Comparison of ENCODE assay signal across 8 cellular contexts in the genomic region with DNA sequence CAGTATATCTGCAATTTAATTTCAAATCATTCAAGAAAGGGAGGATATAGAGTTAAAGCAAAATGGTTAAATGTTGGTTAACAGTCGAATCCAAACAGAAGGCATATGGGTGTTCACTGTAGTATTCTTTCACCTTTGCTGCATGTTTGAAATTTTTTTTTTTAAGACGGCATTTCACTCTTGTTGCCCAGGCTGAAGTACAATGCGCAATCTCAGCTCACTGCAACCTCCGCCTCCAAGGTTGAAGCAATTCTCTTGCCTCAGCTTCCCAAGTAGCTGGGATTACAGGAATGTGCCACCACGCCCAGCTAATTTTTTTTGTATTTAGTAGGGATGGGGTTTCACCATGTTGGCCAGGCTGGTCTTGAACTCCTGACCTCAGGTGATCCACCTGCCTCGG. TPM values are rescaled to one million over a fixed set of nuclear protein-coding genes. Genes with fewer than 3 reads are reported as not detected.
DNase-seq lines count a peak whose midpoint lies in the region; ATAC-seq, FAIRE-seq and TF ChIP-seq lines count a peak whose summit lies in the region.
"Not testable (repeated sequence)": the region's sequence is repeated elsewhere in the genome, so short reads cannot be mapped to it uniquely, and the experiment has no call there.

No MANE protein-coding gene starts in this region.

- not testable (repeated sequence) for TF ChIP-seq EP300 in GM12878 (IDR thresholded peaks at IDR 0.05; ENCODE audit: borderline replicate concordance in 1 of 2, control insufficient read depth in 1 of 2, low read depth in 2 of 2, low read length in 2 of 2)

- in situ Hi-C loops in GM12878 (cut with MboI): not testable (repeated sequence)

- FAIRE-seq in GM12878 (lab: Jason Lieb, UNC): not testable (repeated sequence)

- peak overlapping the region; percentile 59 for H3K9ac ChIP-seq in Loucy (ENCODE audit: low read depth, low read length, poor library complexity, severe bottlenecking)
- H3K9ac ChIP-seq in GM12878 (ENCODE audit: control insufficient read depth, insufficient read depth, low read length); iPS-20b (ENCODE audit: low read depth, low read length): not testable (repeated sequence)

- not testable (repeated sequence) for H3K27me3 Mint-ChIP-seq in CD4-positive, alpha-beta memory T cell; T-helper 17 cell; activated naive CD4-positive, alpha-beta T cell treated with anti-CD3 and anti-CD28 coated beads, Interleukin-2, amount 10 ng/mL, durations not matched to agents 7 days and 5 days; neural crest cell (ENCODE audit: low read depth); type B pancreatic cell

- not testable (repeated sequence) for H3K27me3 ChIP-seq in CD4-positive, alpha-beta memory T cell (ENCODE audit: insufficient read depth, low read length); Loucy (ENCODE audit: insufficient read depth, low read length, poor library complexity, severe bottlenecking); GM12878 (replicated peaks in 1 of 2; ENCODE audit: control insufficient read depth in 2 of 2, insufficient read depth in 2 of 2, low read length in 1 of 2); iPS-20b (ENCODE audit: insufficient read depth, low read length)

- SMC1A ChIA-PET in GM12878 (lab: Charles Lee; ENCODE audit: uncharacterized antibody, unreplicated experiment): interaction anchor here (1.3 to 3.4 kb wide), 7 partner anchors 11 to 215 kb away, joined by 3 to 15 read pairs (median 8); no protein-coding TSS in a partner anchor

- H3K27ac Mint-ChIP-seq in CD4-positive, alpha-beta memory T cell: peak overlapping the region in 2 of 7 donors; percentile 44 to 71
- H3K27ac Mint-ChIP-seq in T-helper 17 cell: peak overlapping the region; percentile 88
- H3K27ac Mint-ChIP-seq in activated naive CD4-positive, alpha-beta T cell treated with anti-CD3 and anti-CD28 coated beads, Interleukin-2, amount 10 ng/mL, durations not matched to agents 7 days and 5 days: peak overlapping the region; percentile 16
- not testable (repeated sequence) for H3K27ac Mint-ChIP-seq in neural crest cell (ENCODE audit: unreplicated experiment)
- H3K27ac Mint-ChIP-seq in type B pancreatic cell: peak overlapping the region; percentile 30

- peaks cover 82% of the 10 kb centered on the region for H4K20me1 ChIP-seq in Loucy (ENCODE audit: insufficient read depth, low read length, poor library complexity, severe bottlenecking)
- H4K20me1 ChIP-seq in GM12878 (ENCODE audit: control insufficient read depth, insufficient read depth): not testable (repeated sequence)

- H3K4me1 ChIP-seq in CD4-positive, alpha-beta memory T cell (ENCODE audit: insufficient read depth, low read length): peaks cover 82% of the 10 kb centered on the region
- H3K4me1 ChIP-seq in Loucy (ENCODE audit: insufficient read depth, low read length, poor library complexity, severe bottlenecking): peaks cover 45% of the 10 kb centered on the region
- H3K4me1 ChIP-seq in GM12878 (ENCODE audit: control insufficient read depth, insufficient read depth, low read length); iPS-20b (ENCODE audit: insufficient read depth, low read length): not testable (repeated sequence)

- TF ChIP-seq CTCF in Loucy (conservative IDR thresholded peaks at IDR 0.05; ENCODE audit: low read length); GM12878 (IDR thresholded peaks at IDR 0.05 in 2 of 3, conservative IDR thresholded peaks at IDR 0.05 in 1 of 3; ENCODE audit: control insufficient read depth in 2 of 3, extremely low read depth in 1 of 3, insufficient read depth in 1 of 3, low read depth in 3 of 3, low read length in 3 of 3); neural crest cell (conservative IDR thresholded peaks at IDR 0.05); type B pancreatic cell (conservative IDR thresholded peaks at IDR 0.05): not testable (repeated sequence)

- not testable (repeated sequence) for DNase-seq in CD4-positive, alpha-beta memory T cell; T-helper 17 cell; activated naive CD4-positive, alpha-beta T cell treated with anti-CD3 and anti-CD28 coated beads, Interleukin-2, amount 10 ng/mL, durations not matched to agents 7 days and 5 days; GM12878 (ENCODE audit: low read depth, low spot score); neural crest cell (ENCODE audit: low read depth, low spot score); type B pancreatic cell (ENCODE audit: extremely low spot score, unreplicated experiment)

- H3K9me3 Mint-ChIP-seq in CD4-positive, alpha-beta memory T cell; activated naive CD4-positive, alpha-beta T cell treated with anti-CD3 and anti-CD28 coated beads, Interleukin-2, amount 10 ng/mL, durations not matched to agents 7 days and 5 days; neural crest cell; type B pancreatic cell: not testable (repeated sequence)

- H3K79me2 ChIP-seq in Loucy (ENCODE audit: insufficient read depth, low read length): peaks cover 91% of the 10 kb centered on the region
- peaks cover 87% of the 10 kb centered on the region for H3K79me2 ChIP-seq in GM12878 (ENCODE audit: control insufficient read depth, insufficient read depth, low read length)

- not testable (repeated sequence) for H3K4me3 ChIP-seq in CD4-positive, alpha-beta memory T cell (ENCODE audit: low read length in 2 of 2)
- peak overlapping the region; percentile 68 for H3K4me3 ChIP-seq in Loucy (ENCODE audit: low read length, poor library complexity, severe bottlenecking)
- peak overlapping the region; percentile 22; the same call in 1 of the 2 replicates for H3K4me3 ChIP-seq in GM12878
- H3K4me3 ChIP-seq in iPS-20b (ENCODE audit: low read length): peak overlapping the region; percentile 17; the same call in 1 of the 2 replicates

- peaks cover 10 to 33% of the 10 kb centered on the region in 2 donors for H3K36me3 Mint-ChIP-seq in CD4-positive, alpha-beta memory T cell
- not testable (repeated sequence) for H3K36me3 Mint-ChIP-seq in T-helper 17 cell (ENCODE audit: low read depth); neural crest cell (ENCODE audit: low read depth)
- H3K36me3 Mint-ChIP-seq in activated naive CD4-positive, alpha-beta T cell treated with anti-CD3 and anti-CD28 coated beads, Interleukin-2, amount 10 ng/mL, durations not matched to agents 7 days and 5 days: peaks cover 27% of the 10 kb centered on the region
- peaks cover 13% of the 10 kb centered on the region for H3K36me3 Mint-ChIP-seq in type B pancreatic cell

- CTCF ChIA-PET in CD4-positive, alpha-beta memory T cell (lab: Charles Lee; ENCODE audit: partially characterized antibody): interaction anchor here (0.6 kb wide), 1 partner anchor 8 kb away, joined by 3 read pairs; no protein-coding TSS in a partner anchor
- CTCF ChIA-PET in activated naive CD4-positive, alpha-beta T cell treated with anti-CD3 and anti-CD28 coated beads, Interleukin-2, amount 10 ng/mL, durations not matched to agents 7 days and 5 days (lab: Charles Lee): not testable (repeated sequence)
- CTCF ChIA-PET in GM12878 (lab: Yijun Ruan, JAX): interaction anchor here (1.8 kb wide), 1 partner anchor 23 kb away, joined by 5 read pairs; no protein-coding TSS in a partner anchor

- intact Hi-C loops in CD4-positive, alpha-beta memory T cell (cut with micrococcal nuclease): not testable (repeated sequence)
- intact Hi-C loops in GM12878 (cut with micrococcal nuclease; ENCODE audit: unreplicated experiment): loop anchor here (10.0 kb wide), 1 partner anchor 282 kb away; the partner anchor contains the start of gene IWS1

- WGBS in GM12878 (ENCODE audit: insufficient coverage, insufficient replicate concordance, low lambda C conversion rate, missing lambda C conversion rate): 83% methylated on average over 6 of the region's 6 CpGs

- not testable (repeated sequence) for TF ChIP-seq RAD21 in GM12878 (IDR thresholded peaks at IDR 0.05; ENCODE audit: insufficient read depth, low read depth, low read length)

- POLR2A ChIA-PET in CD4-positive, alpha-beta memory T cell (lab: Charles Lee; ENCODE audit: partially characterized antibody): interaction anchor here (0.6 to 1.8 kb wide), 2 partner anchors 23 to 305 kb away, joined by 4 to 5 read pairs; no protein-coding TSS in a partner anchor
- POLR2A ChIA-PET in GM12878 (lab: Charles Lee): interaction anchor here (3.1 to 4.6 kb wide), 2 partner anchors 11 to 105 kb away, joined by 9 to 50 read pairs; partner anchors contain the start of gene SFT2D3

- H3K4me1 Mint-ChIP-seq in CD4-positive, alpha-beta memory T cell: peaks cover 44 to 86% (median 66%) of the 10 kb centered on the region in 4 donors
- peaks cover 45% of the 10 kb centered on the region for H3K4me1 Mint-ChIP-seq in T-helper 17 cell
- peaks cover 48% of the 10 kb centered on the region for H3K4me1 Mint-ChIP-seq in activated naive CD4-positive, alpha-beta T cell treated with anti-CD3 and anti-CD28 coated beads, Interleukin-2, amount 10 ng/mL, durations not matched to agents 7 days and 5 days
- H3K4me1 Mint-ChIP-seq in neural crest cell: peaks cover 40% of the 10 kb centered on the region
- peaks cover 34% of the 10 kb centered on the region for H3K4me1 Mint-ChIP-seq in type B pancreatic cell (ENCODE audit: unreplicated experiment)

- not testable (repeated sequence) for H2AFZ ChIP-seq in Loucy (ENCODE audit: low read length); GM12878 (ENCODE audit: control insufficient read depth, low read depth, low read length)

- RAD21 ChIA-PET in GM12878 (lab: Charles Lee; ENCODE audit: unreplicated experiment): interaction anchor here (1.2 to 2.7 kb wide), 5 partner anchors 15 to 216 kb away, joined by 3 to 20 read pairs (median 4); partner anchors contain the start of gene SFT2D3

- not testable (repeated sequence) for H3K36me3 ChIP-seq in CD4-positive, alpha-beta memory T cell (ENCODE audit: insufficient read depth, low read length); Loucy (ENCODE audit: insufficient read depth, low read length); GM12878 (ENCODE audit: control insufficient read depth in 2 of 2, insufficient read depth in 2 of 2, low read length in 1 of 2); iPS-20b (ENCODE audit: insufficient read depth, low read depth, low read length)

- H3K9me3 ChIP-seq in CD4-positive, alpha-beta memory T cell (ENCODE audit: control insufficient read depth in 1 of 2, low read length in 2 of 2); Loucy (ENCODE audit: insufficient read depth, low read depth, low read length); T-helper 17 cell (ENCODE audit: control insufficient read depth, low read length, poor library complexity, severe bottlenecking); GM12878 (replicated peaks; ENCODE audit: control insufficient read depth, insufficient read depth, low read length); iPS-20b (ENCODE audit: insufficient read depth, low read depth, low read length): not testable (repeated sequence)

- not testable (repeated sequence) for H3F3A ChIP-seq in Loucy (ENCODE audit: low read depth)

- BruUV-seq in GM12878 (replicated peaks; lab: Mats Ljungman, UMichigan): not testable (repeated sequence)

- not testable (repeated sequence) for TF ChIP-seq POLR2A in GM12878 (IDR thresholded peaks at IDR 0.05; ENCODE audit: low read depth, low read length)

- ATAC-seq in T-helper 17 cell, GM12878: not testable (repeated sequence)

- not testable (repeated sequence) for H3K9me2 ChIP-seq in Loucy (replicated peaks; ENCODE audit: low read depth, low read length)

- H3K4me3 Mint-ChIP-seq in CD4-positive, alpha-beta memory T cell: peak overlapping the region in 7 of 8 donors; percentile 7 to 83 (median 33)
- not testable (repeated sequence) for H3K4me3 Mint-ChIP-seq in T-helper 17 cell; activated naive CD4-positive, alpha-beta T cell treated with anti-CD3 and anti-CD28 coated beads, Interleukin-2, amount 10 ng/mL, durations not matched to agents 7 days and 5 days; type B pancreatic cell
- H3K4me3 Mint-ChIP-seq in neural crest cell: peak overlapping the region; percentile 8

- H3K27ac ChIP-seq in CD4-positive, alpha-beta memory T cell (ENCODE audit: low read depth, low read length); GM12878 (ENCODE audit: control insufficient read depth, insufficient read depth); iPS-20b (ENCODE audit: low read length): not testable (repeated sequence)

- H3K4me2 ChIP-seq in Loucy (ENCODE audit: low read depth, low read length, poor library complexity, severe bottlenecking) (peak overlapping the region; percentile 85), GM12878 (ENCODE audit: control insufficient read depth, insufficient read depth) (peak overlapping the region; percentile 27; the same call in 1 of the 2 replicates)

RNA-seq across cellular contexts. Expression of gene WDR33, which starts 4.1 kb away (rescaled TPM):
- 10 to 100 TPM; 84.9 to 86.2 TPM for total RNA-seq in CD4-positive, alpha-beta memory T cell
- polyA plus RNA-seq in CD4-positive, alpha-beta memory T cell: 10 to 100 TPM; 19.4 to 55.9 TPM
- total RNA-seq in T-helper 17 cell (10 to 100 TPM; 55.2 to 61.8 TPM), GM12878 (2014; rRNA removed) (34.0 and 36.8 TPM in 2 replicates), GM12878 (2014; rRNA removed; fragmentation: Illumina TruSeq; extraction: Trizol) (34.9 and 35.5 TPM in 2 replicates), GM12878 (2021) (53.2 and 61.2 TPM in 2 replicates), neural crest cell (72.4 and 80.5 TPM in 2 replicates), type B pancreatic cell (ENCODE audit: low replicate concordance) (54.7 and 58.4 TPM in 2 replicates)
- 327 and 331 TPM in 2 replicates for total RNA-seq in GM12878 (2013; cell fraction: nucleolus; rRNA removed)
- 15.3 TPM for polyA plus RNA-seq in GM12878 (2011; ENCODE audit: low read depth)
- polyA plus RNA-seq in GM12878 (2011; rRNA removed) (63.8 and 88.4 TPM in 2 replicates), GM12878 (2014; fragmentation: Illumina TruSeq; extraction: Trizol) (38.2 and 42.4 TPM in 2 replicates), GM12878 (2014; fragmentation: Nextera tagmentation; extraction: Ambion mirVana) (10 to 100 TPM; 31.9 to 53.0 TPM), GM12878 (2014; rRNA removed) (29.2 and 30.8 TPM in 2 replicates), GM12878 (2016; fragmentation: Nextera tagmentation; extraction: Ambion mirVana) (10 to 100 TPM; 60.3 to 73.8 TPM)
- polyA plus RNA-seq in GM12878 (2011; cell fraction: cytosol; rRNA removed): 20.2 and 23.9 TPM in 2 replicates
- polyA plus RNA-seq in GM12878 (2011; cell fraction: nucleus; rRNA removed): 40.2 and 47.9 TPM in 2 replicates
- polyA plus RNA-seq in GM12878 (2012): 21.5 and 25.2 TPM in 2 replicates
- 47.6 and 82.6 TPM in 2 replicates for polyA minus RNA-seq in GM12878 (2011; rRNA and poly(A)+ RNA removed)
- 18.7 and 18.8 TPM in 2 replicates for polyA minus RNA-seq in GM12878 (2011; cell fraction: cytosol; rRNA and poly(A)+ RNA removed)
- polyA minus RNA-seq in GM12878 (2011; cell fraction: nucleus; rRNA and poly(A)+ RNA removed): 44.9 and 64.4 TPM in 2 replicates

RNA-seq across cellular contexts. Expression of gene POLR2D, which starts 51.1 kb away (rescaled TPM):
- total RNA-seq in CD4-positive, alpha-beta memory T cell: 10 to 100 TPM; 29.4 to 30.7 TPM
- 10 to 100 TPM; 33.1 to 44.9 TPM for polyA plus RNA-seq in CD4-positive, alpha-beta memory T cell
- 10 to 100 TPM; 19.6 to 29.7 TPM for total RNA-seq in T-helper 17 cell
- total RNA-seq in GM12878 (2013; cell fraction: nucleolus; rRNA removed): 20.9 and 22.7 TPM in 2 replicates
- 26.4 and 26.6 TPM in 2 replicates for total RNA-seq in GM12878 (2014; rRNA removed)
- total RNA-seq in GM12878 (2014; rRNA removed; fragmentation: Illumina TruSeq; extraction: Trizol): 27.2 and 27.5 TPM in 2 replicates
- 47.8 and 49.5 TPM in 2 replicates for total RNA-seq in GM12878 (2021)
- 26.5 TPM for polyA plus RNA-seq in GM12878 (2011; ENCODE audit: low read depth)
- polyA plus RNA-seq in GM12878 (2011; rRNA removed): 30.4 and 32.0 TPM in 2 replicates
- 28.1 and 33.4 TPM in 2 replicates for polyA plus RNA-seq in GM12878 (2011; cell fraction: cytosol; rRNA removed)
- polyA plus RNA-seq in GM12878 (2011; cell fraction: nucleus; rRNA removed): 11.8 and 12.8 TPM in 2 replicates
- 34.7 and 36.2 TPM in 2 replicates for polyA plus RNA-seq in GM12878 (2012)
- 53.7 and 61.9 TPM in 2 replicates for polyA plus RNA-seq in GM12878 (2014; fragmentation: Illumina TruSeq; extraction: Trizol)
- 10 to 100 TPM; 27.2 to 31.8 TPM for polyA plus RNA-seq in GM12878 (2014; fragmentation: Nextera tagmentation; extraction: Ambion mirVana)
- polyA plus RNA-seq in GM12878 (2014; rRNA removed): 29.5 and 32.1 TPM in 2 replicates
- 10 to 100 TPM; 73.9 to 84.8 TPM for polyA plus RNA-seq in GM12878 (2016; fragmentation: Nextera tagmentation; extraction: Ambion mirVana)
- 26.6 and 33.6 TPM in 2 replicates for polyA minus RNA-seq in GM12878 (2011; rRNA and poly(A)+ RNA removed)
- 7.6 and 8.6 TPM in 2 replicates for polyA minus RNA-seq in GM12878 (2011; cell fraction: cytosol; rRNA and poly(A)+ RNA removed)
- 2.3 and 4.1 TPM in 2 replicates for polyA minus RNA-seq in GM12878 (2011; cell fraction: nucleus; rRNA and poly(A)+ RNA removed)
- 83.1 and 84.5 TPM in 2 replicates for total RNA-seq in neural crest cell
- 36.0 and 52.6 TPM in 2 replicates for total RNA-seq in type B pancreatic cell (ENCODE audit: low replicate concordance)
